Comparison of ENCODE assay signal across 1 cellular context in the genomic region with DNA sequence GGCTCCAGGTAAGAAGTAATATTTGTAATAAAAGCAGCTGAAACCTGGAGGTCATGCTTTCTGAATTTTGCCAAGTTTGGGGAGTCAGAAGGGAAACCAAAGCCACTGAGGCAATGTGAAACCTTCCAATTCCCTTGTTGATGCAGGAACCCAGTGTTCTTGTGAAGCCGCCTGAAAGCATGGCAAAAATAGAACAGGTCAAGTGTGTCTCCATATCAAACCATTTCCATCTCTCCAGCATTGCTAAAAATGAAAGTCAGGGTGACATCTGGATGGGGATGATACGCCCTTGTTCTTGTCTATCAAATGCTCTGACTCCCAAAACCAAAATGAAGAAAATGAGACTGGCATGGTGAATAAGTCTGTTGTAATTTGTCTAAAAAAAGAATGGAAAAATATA.
TF ChIP-seq lines count a peak whose summit lies in the region.

No MANE protein-coding gene starts in this region.

TF ChIP-seq in GM23338, 12 proteins besides CTCF, POLR2A, EP300 and RAD21 (continued from another document):
- TF ChIP-seq, protein P1, sequence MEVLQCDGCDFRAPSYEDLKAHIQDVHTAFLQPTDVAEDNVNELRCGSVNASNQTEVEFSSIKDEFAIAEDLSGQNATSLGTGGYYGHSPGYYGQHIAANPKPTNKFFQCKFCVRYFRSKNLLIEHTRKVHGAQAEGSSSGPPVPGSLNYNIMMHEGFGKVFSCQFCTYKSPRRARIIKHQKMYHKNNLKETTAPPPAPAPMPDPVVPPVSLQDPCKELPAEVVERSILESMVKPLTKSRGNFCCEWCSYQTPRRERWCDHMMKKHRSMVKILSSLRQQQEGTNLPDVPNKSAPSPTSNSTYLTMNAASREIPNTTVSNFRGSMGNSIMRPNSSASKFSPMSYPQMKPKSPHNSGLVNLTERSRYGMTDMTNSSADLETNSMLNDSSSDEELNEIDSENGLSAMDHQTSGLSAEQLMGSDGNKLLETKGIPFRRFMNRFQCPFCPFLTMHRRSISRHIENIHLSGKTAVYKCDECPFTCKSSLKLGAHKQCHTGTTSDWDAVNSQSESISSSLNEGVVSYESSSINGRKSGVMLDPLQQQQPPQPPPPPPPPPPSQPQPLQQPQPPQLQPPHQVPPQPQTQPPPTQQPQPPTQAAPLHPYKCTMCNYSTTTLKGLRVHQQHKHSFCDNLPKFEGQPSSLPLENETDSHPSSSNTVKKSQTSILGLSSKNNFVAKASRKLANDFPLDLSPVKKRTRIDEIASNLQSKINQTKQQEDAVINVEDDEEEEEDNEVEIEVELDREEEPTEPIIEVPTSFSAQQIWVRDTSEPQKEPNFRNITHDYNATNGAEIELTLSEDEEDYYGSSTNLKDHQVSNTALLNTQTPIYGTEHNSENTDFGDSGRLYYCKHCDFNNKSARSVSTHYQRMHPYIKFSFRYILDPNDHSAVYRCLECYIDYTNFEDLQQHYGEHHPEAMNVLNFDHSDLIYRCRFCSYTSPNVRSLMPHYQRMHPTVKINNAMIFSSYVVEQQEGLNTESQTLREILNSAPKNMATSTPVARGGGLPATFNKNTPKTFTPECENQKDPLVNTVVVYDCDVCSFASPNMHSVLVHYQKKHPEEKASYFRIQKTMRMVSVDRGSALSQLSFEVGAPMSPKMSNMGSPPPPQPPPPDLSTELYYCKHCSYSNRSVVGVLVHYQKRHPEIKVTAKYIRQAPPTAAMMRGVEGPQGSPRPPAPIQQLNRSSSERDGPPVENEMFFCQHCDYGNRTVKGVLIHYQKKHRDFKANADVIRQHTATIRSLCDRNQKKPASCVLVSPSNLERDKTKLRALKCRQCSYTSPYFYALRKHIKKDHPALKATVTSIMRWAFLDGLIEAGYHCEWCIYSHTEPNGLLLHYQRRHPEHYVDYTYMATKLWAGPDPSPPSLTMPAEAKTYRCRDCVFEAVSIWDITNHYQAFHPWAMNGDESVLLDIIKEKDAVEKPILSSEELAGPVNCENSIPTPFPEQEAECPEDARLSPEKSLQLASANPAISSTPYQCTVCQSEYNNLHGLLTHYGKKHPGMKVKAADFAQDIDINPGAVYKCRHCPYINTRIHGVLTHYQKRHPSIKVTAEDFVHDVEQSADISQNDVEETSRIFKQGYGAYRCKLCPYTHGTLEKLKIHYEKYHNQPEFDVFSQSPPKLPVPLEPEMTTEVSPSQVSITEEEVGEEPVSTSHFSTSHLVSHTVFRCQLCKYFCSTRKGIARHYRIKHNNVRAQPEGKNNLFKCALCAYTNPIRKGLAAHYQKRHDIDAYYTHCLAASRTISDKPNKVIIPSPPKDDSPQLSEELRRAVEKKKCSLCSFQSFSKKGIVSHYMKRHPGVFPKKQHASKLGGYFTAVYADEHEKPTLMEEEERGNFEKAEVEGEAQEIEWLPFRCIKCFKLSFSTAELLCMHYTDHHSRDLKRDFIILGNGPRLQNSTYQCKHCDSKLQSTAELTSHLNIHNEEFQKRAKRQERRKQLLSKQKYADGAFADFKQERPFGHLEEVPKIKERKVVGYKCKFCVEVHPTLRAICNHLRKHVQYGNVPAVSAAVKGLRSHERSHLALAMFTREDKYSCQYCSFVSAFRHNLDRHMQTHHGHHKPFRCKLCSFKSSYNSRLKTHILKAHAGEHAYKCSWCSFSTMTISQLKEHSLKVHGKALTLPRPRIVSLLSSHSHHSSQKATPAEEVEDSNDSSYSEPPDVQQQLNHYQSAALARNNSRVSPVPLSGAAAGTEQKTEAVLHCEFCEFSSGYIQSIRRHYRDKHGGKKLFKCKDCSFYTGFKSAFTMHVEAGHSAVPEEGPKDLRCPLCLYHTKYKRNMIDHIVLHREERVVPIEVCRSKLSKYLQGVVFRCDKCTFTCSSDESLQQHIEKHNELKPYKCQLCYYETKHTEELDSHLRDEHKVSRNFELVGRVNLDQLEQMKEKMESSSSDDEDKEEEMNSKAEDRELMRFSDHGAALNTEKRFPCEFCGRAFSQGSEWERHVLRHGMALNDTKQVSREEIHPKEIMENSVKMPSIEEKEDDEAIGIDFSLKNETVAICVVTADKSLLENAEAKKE (CRISPR knock-in tag; IDR thresholded peaks at IDR 0.05) = no peak
- TF ChIP-seq EZH2 (IDR thresholded peaks at IDR 0.05; ENCODE audit: low read depth, unreplicated experiment) (no peak), ZNF331 (CRISPR knock-in tag; IDR thresholded peaks at IDR 0.05; ENCODE audit: low read depth) (no peak)
TF ChIP-seq in GM23338: peak in this region for 0.
